In the genomic region with DNA sequence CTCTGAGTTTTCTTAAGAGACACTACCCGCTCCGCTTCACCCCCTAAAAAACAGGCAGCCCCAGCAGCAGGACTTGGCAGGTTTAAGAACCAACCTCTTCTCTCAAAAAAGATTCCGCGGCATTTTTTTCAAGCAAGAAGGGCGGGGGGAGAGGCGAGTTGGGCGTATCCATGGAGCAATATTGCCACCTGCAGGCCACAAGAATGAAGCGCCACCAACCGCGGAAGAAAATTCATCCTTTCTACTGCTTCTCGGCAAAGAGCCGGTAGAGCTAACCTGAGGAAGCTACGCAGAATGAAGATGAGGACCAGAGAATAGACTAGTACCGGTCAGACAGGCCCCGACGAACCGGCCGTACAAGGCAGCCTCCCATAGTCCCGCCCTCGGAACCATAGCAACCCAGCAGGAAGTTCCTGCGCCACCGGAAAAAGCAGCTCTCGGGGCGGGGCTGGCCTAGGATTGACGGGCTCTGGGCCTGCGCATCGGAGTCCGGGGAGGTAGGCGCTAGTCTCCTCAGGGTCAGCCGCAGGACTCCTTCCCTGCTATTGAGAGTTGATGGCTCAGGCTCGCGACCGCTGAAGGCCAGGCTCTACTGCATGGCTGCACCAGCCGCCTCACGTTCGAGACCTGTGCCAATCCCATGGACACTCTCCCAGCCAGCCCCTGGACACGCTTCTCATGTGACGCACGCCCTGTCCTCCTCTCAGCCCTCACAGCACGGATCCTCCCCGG, we compare ENCODE assay signal across 8 cellular contexts.
DNase-seq lines count a peak whose midpoint lies in the region; TF ChIP-seq lines count a peak whose summit lies in the region.

No MANE protein-coding gene starts in this region.

- peak overlapping the region; percentile 96 for H3K4me3 Mint-ChIP-seq in HFFc6

- no peaks in the 10 kb centered on the region for H3K9me3 Mint-ChIP-seq in HFFc6

- H3K27ac Mint-ChIP-seq in HFFc6: peak overlapping the region; percentile 95

- DNase-seq in GM10266 (ENCODE audit: extremely low spot score) (peak; percentile 66), HFFc6 (peak; percentile 74), MV-4-11 (lab: John Stamatoyannopoulos, UW) (peak; percentile 70), SK-N-DZ (ENCODE audit: low spot score) (peak; percentile 89), germinal center (ENCODE audit: low spot score) (peak; percentile 54), occipital lobe (lab: John Stamatoyannopoulos, UW) (peak; percentile 83)
- peak; percentile 88 for DNase-seq in activated naive CD4-positive, alpha-beta T cell treated with anti-CD3 and anti-CD28 coated beads, Interleukin-2, amount 50 U/mL, for 16 hours

- peak; percentile 68 for TF ChIP-seq CTCF in GM10266 (IDR thresholded peaks at IDR 0.05; ENCODE audit: control insufficient read depth, insufficient read depth, low read depth, missing control alignments)
- peak; percentile 88 for TF ChIP-seq CTCF in HFFc6 (IDR thresholded peaks at IDR 0.05)

- H3K4me1 Mint-ChIP-seq in HFFc6 (ENCODE audit: low read depth): peaks cover 16% of the 10 kb centered on the region

- peak overlapping the region; percentile 94 for H3K27ac ChIP-seq in temporal lobe (ENCODE audit: low read depth, low read length)

- peaks cover 2% of the 10 kb centered on the region; the same call in 1 of the 2 replicates for H3K27me3 Mint-ChIP-seq in HFFc6 (ENCODE audit: insufficient read depth)

- H3K36me3 Mint-ChIP-seq in HFFc6 (ENCODE audit: low read depth): no peaks in the 10 kb centered on the region

Comparison
In these comparisons a context has a peak if more than half of its experiments do, and no peak if none do; other contexts are left out.
1. Peak in every context shown above with its lines: DNase-seq and H3K27ac ChIP-seq.